Comparison of ENCODE assay signal across 29 cellular contexts in the genomic region with DNA sequence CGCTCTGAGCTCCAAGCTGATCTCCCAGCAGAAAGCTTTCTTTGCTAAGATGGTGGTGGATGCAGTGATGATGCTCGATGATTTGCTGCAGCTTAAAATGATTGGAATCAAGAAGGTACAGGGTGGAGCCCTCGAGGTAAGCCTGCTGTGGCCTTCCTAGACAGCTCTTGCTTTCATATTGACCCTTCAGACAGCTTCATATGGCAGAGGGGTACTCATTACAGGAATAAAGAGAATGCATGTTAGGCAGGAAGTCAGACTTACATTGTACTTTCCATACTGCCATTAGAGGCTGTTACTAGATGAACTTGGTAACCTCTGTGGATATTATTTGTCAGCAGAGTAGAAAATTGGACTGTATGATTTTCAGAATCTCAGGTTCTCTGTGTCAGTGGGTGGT. TPM values are rescaled to one million over a fixed set of nuclear protein-coding genes. Genes with fewer than 3 reads are reported as not detected.
DNase-seq lines count a peak whose midpoint lies in the region; ATAC-seq and TF ChIP-seq lines count a peak whose summit lies in the region.
"Had no signal": no experiment of that assay in that cellular context is flagged by ENCODE, and none has a peak within 500 bp of the region (broad histone marks: within the 10 kb centered on the region; RNA-seq: fewer than 3 reads in every experiment).

No MANE protein-coding gene starts in this region.

- H3K36me3 ChIP-seq in RWPE2 (ENCODE audit: low read depth) (peaks cover 96% of the 10 kb centered on the region), colonic mucosa (peaks cover 38% of the 10 kb centered on the region)

- H3K27ac Mint-ChIP-seq in stimulated activated naive CD8-positive, alpha-beta T cell treated with anti-CD3 and anti-CD28 coated beads, Interleukin-15, amount 100 ng/mL, for 72 hours, result peak overlapping the region in 1 of 2 donors; percentile 21
- H3K27ac Mint-ChIP-seq in activated naive CD8-positive, alpha-beta T cell treated with anti-CD3 and anti-CD28 coated beads for 36 hours, result peak overlapping the region; percentile 41
- H3K27ac Mint-ChIP-seq: activated CD4-positive, alpha-beta T cell treated with anti-CD3 and anti-CD28 coated beads, Interleukin-2, amount 10 ng/mL, durations not matched to agents 24 days and 14 days; IgD-negative memory B cell; type B pancreatic cell had no signal

- H3K9me3 ChIP-seq in RWPE2 (ENCODE audit: severe bottlenecking), result no peaks in the 10 kb centered on the region
- H3K9me3 ChIP-seq in colonic mucosa, result no peaks in the 10 kb centered on the region
- H3K9me3 ChIP-seq: BLaER1, gastroesophageal sphincter, lower lobe of right lung, Peyer's patch, psoas muscle, sigmoid colon had no signal

- no peak for DNase-seq in stimulated activated naive CD8-positive, alpha-beta T cell treated with anti-CD3 and anti-CD28 coated beads, Interleukin-15, amount 100 ng/mL, for 72 hours
- DNase-seq in stimulated activated naive CD8-positive, alpha-beta T cell treated with anti-CD3 and anti-CD28 coated beads, Interleukin-15, Interleukin-2, amounts not matched to agents 100 U/mL and 50 U/mL, for 24 hours, result no peak
- DNase-seq in RWPE2 (ENCODE audit: low spot score) (no peak), colonic mucosa (no peak), NCI-H2107 (lab: John Stamatoyannopoulos, UW) (no peak), NCI-H345 (lab: John Stamatoyannopoulos, UW) (no peak)
- DNase-seq in activated naive CD8-positive, alpha-beta T cell treated with anti-CD3 and anti-CD28 coated beads for 36 hours, result no peak
- DNase-seq: activated CD4-positive, alpha-beta T cell treated with anti-CD3 and anti-CD28 coated beads, Interleukin-2, amount 10 ng/mL, durations not matched to agents 24 days and 14 days; activated CD8-positive, alpha-beta memory T cell treated with anti-CD3 and anti-CD28 coated beads, Interleukin-2, amount 50 U/mL, for 48 hours; COR-L47; effector CD4-positive, alpha-beta T cell; HCEC 1CT; lower lobe of right lung; naive thymus-derived CD8-positive, alpha-beta T cell; NCI-H146; NCI-H774; Peyer's patch; psoas muscle; SIG-M5; sigmoid colon; stimulated activated CD4-positive, alpha-beta T cell treated with anti-CD3 and anti-CD28 coated beads, Interleukin-4, amount 100 ng/mL, for 1 hour; T-helper 9 cell had no signal

- H3K27me3 Mint-ChIP-seq in stimulated activated naive CD8-positive, alpha-beta T cell treated with anti-CD3 and anti-CD28 coated beads, Interleukin-15, amount 100 ng/mL, for 72 hours, result no peaks in the 10 kb centered on the region
- no peaks in the 10 kb centered on the region for H3K27me3 Mint-ChIP-seq in activated naive CD8-positive, alpha-beta T cell treated with anti-CD3 and anti-CD28 coated beads for 36 hours
- H3K27me3 Mint-ChIP-seq: activated CD4-positive, alpha-beta T cell treated with anti-CD3 and anti-CD28 coated beads, Interleukin-2, amount 10 ng/mL, durations not matched to agents 24 days and 14 days; IgD-negative memory B cell; naive thymus-derived CD8-positive, alpha-beta T cell; type B pancreatic cell had no signal

- intact Hi-C loops in colonic mucosa (cut with DNase I), result no loop called here

- H3K9ac ChIP-seq in colonic mucosa (ENCODE audit: low read depth in 2 of 2, low read length in 2 of 2), result no peak overlapping the region
- H3K9ac ChIP-seq: BLaER1 had no signal

- peaks cover 17% of the 10 kb centered on the region for H3K4me1 Mint-ChIP-seq in stimulated activated naive CD8-positive, alpha-beta T cell treated with anti-CD3 and anti-CD28 coated beads, Interleukin-15, amount 100 ng/mL, for 72 hours
- peaks cover 12% of the 10 kb centered on the region for H3K4me1 Mint-ChIP-seq in activated naive CD8-positive, alpha-beta T cell treated with anti-CD3 and anti-CD28 coated beads for 36 hours
- H3K4me1 Mint-ChIP-seq: IgD-negative memory B cell had no signal

- H3K36me3 Mint-ChIP-seq in activated naive CD8-positive, alpha-beta T cell treated with anti-CD3 and anti-CD28 coated beads for 36 hours, result peaks cover 22% of the 10 kb centered on the region
- H3K36me3 Mint-ChIP-seq: IgD-negative memory B cell had no signal

- ATAC-seq in stimulated activated naive CD8-positive, alpha-beta T cell treated with anti-CD3 and anti-CD28 coated beads, Interleukin-15, amount 100 ng/mL, for 72 hours, result peak; percentile 73
- ATAC-seq in stimulated activated naive CD8-positive, alpha-beta T cell treated with anti-CD3 and anti-CD28 coated beads, Interleukin-15, Interleukin-2, amounts not matched to agents 100 U/mL and 50 U/mL, for 24 hours, result no peak
- ATAC-seq in RWPE2 (ENCODE audit: low read depth), result no peak
- ATAC-seq: gastroesophageal sphincter; naive thymus-derived CD8-positive, alpha-beta T cell had no signal

- peaks cover 8% of the 10 kb centered on the region for H3K4me1 ChIP-seq in RWPE2 (ENCODE audit: insufficient read depth, poor library complexity, severe bottlenecking)
- no peaks in the 10 kb centered on the region for H3K4me1 ChIP-seq in colonic mucosa
- H3K4me1 ChIP-seq: BLaER1, gastroesophageal sphincter, Peyer's patch had no signal

- H3K9me3 Mint-ChIP-seq in stimulated activated naive CD8-positive, alpha-beta T cell treated with anti-CD3 and anti-CD28 coated beads, Interleukin-15, amount 100 ng/mL, for 72 hours, result no peaks in the 10 kb centered on the region
- H3K9me3 Mint-ChIP-seq in activated naive CD8-positive, alpha-beta T cell treated with anti-CD3 and anti-CD28 coated beads for 36 hours, result no peaks in the 10 kb centered on the region
- H3K9me3 Mint-ChIP-seq: activated CD4-positive, alpha-beta T cell treated with anti-CD3 and anti-CD28 coated beads, Interleukin-2, amount 10 ng/mL, durations not matched to agents 24 days and 14 days; IgD-negative memory B cell; naive thymus-derived CD8-positive, alpha-beta T cell; type B pancreatic cell had no signal

- H3K4me3 ChIP-seq in RWPE2 (ENCODE audit: severe bottlenecking) (no peak overlapping the region), colonic mucosa (no peak overlapping the region)
- H3K4me3 ChIP-seq: BLaER1, gastroesophageal sphincter, hepatocyte, lower lobe of right lung, Peyer's patch, psoas muscle, sigmoid colon had no signal

- peak overlapping the region; percentile 26 for H3K27ac ChIP-seq in RWPE2 (ENCODE audit: poor library complexity, severe bottlenecking)
- H3K27ac ChIP-seq in colonic mucosa, result no peak overlapping the region
- H3K27ac ChIP-seq: BLaER1, gastroesophageal sphincter, hepatocyte, lower lobe of right lung, Peyer's patch, psoas muscle, sigmoid colon had no signal

- no peak overlapping the region for H3K4me3 Mint-ChIP-seq in stimulated activated naive CD8-positive, alpha-beta T cell treated with anti-CD3 and anti-CD28 coated beads, Interleukin-15, amount 100 ng/mL, for 72 hours
- H3K4me3 Mint-ChIP-seq in activated naive CD8-positive, alpha-beta T cell treated with anti-CD3 and anti-CD28 coated beads for 36 hours, result no peak overlapping the region
- H3K4me3 Mint-ChIP-seq: activated CD4-positive, alpha-beta T cell treated with anti-CD3 and anti-CD28 coated beads, Interleukin-2, amount 10 ng/mL, durations not matched to agents 24 days and 14 days; IgD-negative memory B cell; naive thymus-derived CD8-positive, alpha-beta T cell; type B pancreatic cell had no signal

- H3K27me3 ChIP-seq in RWPE2 (ENCODE audit: insufficient read depth, poor library complexity, severe bottlenecking), result no peaks in the 10 kb centered on the region
- no peaks in the 10 kb centered on the region for H3K27me3 ChIP-seq in colonic mucosa
- H3K27me3 ChIP-seq: BLaER1, gastroesophageal sphincter, hepatocyte, Peyer's patch, sigmoid colon had no signal

- no peak for TF ChIP-seq CTCF in RWPE2 (IDR thresholded peaks at IDR 0.05; ENCODE audit: poor library complexity, severe bottlenecking)
- no peak for TF ChIP-seq CTCF in colonic mucosa (IDR thresholded peaks at IDR 0.05)

RNA-seq across cellular contexts. Expression of a gene that starts 10.5 kb away (rescaled TPM):
- total RNA-seq in activated naive CD8-positive, alpha-beta T cell treated with anti-CD3 and anti-CD28 coated beads for 36 hours, result 100 to 1,000 TPM; 719 to 732 TPM
- 100 to 1,000 TPM; 147 to 353 TPM for total RNA-seq in colonic mucosa

RNA-seq across cellular contexts. Expression of a gene that starts 11.5 kb away (rescaled TPM):
- total RNA-seq in activated naive CD8-positive, alpha-beta T cell treated with anti-CD3 and anti-CD28 coated beads for 36 hours, result 10 to 100 TPM; 19.6 to 20.9 TPM
- total RNA-seq in colonic mucosa, result 10 to 100 TPM; 36.2 to 47.5 TPM

RNA-seq across cellular contexts. Expression of a gene that starts 30.5 kb away (rescaled TPM):
- 10 to 100 TPM; 42.4 to 44.1 TPM for total RNA-seq in activated naive CD8-positive, alpha-beta T cell treated with anti-CD3 and anti-CD28 coated beads for 36 hours
- 10 to 100 TPM in 1 of 2 donors, 1 to 10 TPM in 1; 9.4 to 18.9 TPM for total RNA-seq in colonic mucosa

RNA-seq across cellular contexts. Expression of a gene that starts 39.7 kb away (rescaled TPM):
- 10 to 100 TPM; 45.7 to 45.8 TPM for total RNA-seq in activated naive CD8-positive, alpha-beta T cell treated with anti-CD3 and anti-CD28 coated beads for 36 hours
- 1 to 10 TPM; 2.4 to 2.5 TPM for total RNA-seq in colonic mucosa

RNA-seq across cellular contexts. Expression of a gene that starts 42.2 kb away (rescaled TPM):
- not detected for total RNA-seq in activated naive CD8-positive, alpha-beta T cell treated with anti-CD3 and anti-CD28 coated beads for 36 hours
- total RNA-seq in colonic mucosa, result not detected
- total RNA-seq: activated CD4-positive, alpha-beta T cell treated with anti-CD3 and anti-CD28 coated beads, Interleukin-2, amount 10 ng/mL, durations not matched to agents 24 days and 14 days; bronchial epithelial cell; G401; gastroesophageal sphincter; hepatocyte; lower lobe of right lung; naive thymus-derived CD8-positive, alpha-beta T cell; Peyer's patch; psoas muscle; sigmoid colon had no signal
